15 cellular contexts compared by ENCODE assay signal in genomic region chr3:179872842-179873241, GRCh38.
"Had no signal": no experiment of that assay in that cellular context is flagged by ENCODE, and none has a peak within 500 bp of the region (broad histone marks: within the 10 kb centered on the region; RNA-seq: fewer than 3 reads in every experiment).

No MANE protein-coding gene starts in this region.

- H3K4me1 ChIP-seq: ascending aorta, breast epithelium, psoas muscle had no signal

- FAIRE-seq: frontal cortex, urothelium cell line had no signal

- H3K27ac ChIP-seq: ascending aorta, breast epithelium, psoas muscle had no signal

- H3K9me3 ChIP-seq: ascending aorta, breast epithelium, psoas muscle had no signal

- DNase-seq: activated naive CD4-positive, alpha-beta T cell treated with anti-CD3 and anti-CD28 coated beads for 36 hours; cerebellar nuclear complex; effector memory CD4-positive, alpha-beta T cell; head of caudate nucleus; islet precursor cell; midbrain; psoas muscle; stimulated activated CD4-positive, alpha-beta T cell treated with anti-CD3 and anti-CD28 coated beads, Interleukin-1b, Interleukin-23, amount 100 ng/mL, for 48 hours had no signal

- H3K4me3 ChIP-seq: ascending aorta, breast epithelium, lung, psoas muscle had no signal

- ATAC-seq: activated CD4-positive, CD25-positive, alpha-beta regulatory T cell treated with anti-CD3 and anti-CD28 coated beads, Interleukin-2, amount 50 U/mL, for 24 hours; psoas muscle; stimulated activated effector memory CD8-positive, alpha-beta T cell treated with anti-CD3 and anti-CD28 coated beads, Interleukin-12 subunit alpha, Interleukin-12 subunit beta, amount 100 ng/mL, for 72 hours had no signal

- H3K36me3 ChIP-seq: ascending aorta, breast epithelium had no signal

- H3K27me3 ChIP-seq: ascending aorta, breast epithelium had no signal
